In genomic region chr7:40356312-40356711, GRCh38 we compare ENCODE assay signal across 1 cellular context.
TF ChIP-seq lines count a peak whose summit lies in the region.

No MANE protein-coding gene starts in this region.

TF ChIP-seq in SK-N-SH treated with all-trans-retinoic acid at 6 μM for 48 hours, 23 proteins besides CTCF, POLR2A, EP300 and RAD21 (continued from another document):
- TF ChIP-seq POU6F1 (CRISPR knock-in tag; IDR thresholded peaks at IDR 0.05; ENCODE audit: borderline replicate concordance, low read depth), result no peak
- TF ChIP-seq ZNF565 (CRISPR knock-in tag; conservative IDR thresholded peaks at IDR 0.05; ENCODE audit: low read depth), result no peak
- no peak for TF ChIP-seq CREB5 (CRISPR knock-in tag; IDR thresholded peaks at IDR 0.05; ENCODE audit: low read depth)
- TF ChIP-seq TOX (CRISPR knock-in tag; IDR thresholded peaks at IDR 0.05; ENCODE audit: borderline replicate concordance), result no peak
- no peak for TF ChIP-seq GLIS3 (CRISPR knock-in tag; IDR thresholded peaks at IDR 0.05)
- TF ChIP-seq ZFP30 (CRISPR knock-in tag; IDR thresholded peaks at IDR 0.05), result no peak
- TF ChIP-seq TSHZ2 (CRISPR knock-in tag; IDR thresholded peaks at IDR 0.05), result no peak
- no peak for TF ChIP-seq PPARA (CRISPR knock-in tag; IDR thresholded peaks at IDR 0.05; ENCODE audit: borderline replicate concordance)
- TF ChIP-seq PATZ1 (CRISPR knock-in tag; IDR thresholded peaks at IDR 0.05; ENCODE audit: borderline replicate concordance), result no peak
- no peak for TF ChIP-seq SNAI2 (CRISPR knock-in tag; IDR thresholded peaks at IDR 0.05)
